1 cellular context compared by ENCODE assay signal in genomic region chr20:38926142-38926933, GRCh38.
TF ChIP-seq lines count a peak whose summit lies in the region.

Gene FAM83D (plus strand): TSS chr20:38926417. CDS start chr20:38926443, 26 bp downstream.

TF ChIP-seq in HepG2, 621 proteins besides CTCF, POLR2A, EP300 and RAD21 (continued from another document and continues in another):
- TF ChIP-seq RBFOX2 (IDR thresholded peaks at IDR 0.05; ENCODE audit: low read depth, low read length) = peak; percentile 99
- peak; percentile 95 for TF ChIP-seq MTF2 (CRISPR knock-in tag; IDR thresholded peaks at IDR 0.05; ENCODE audit: borderline replicate concordance)
- peak; percentile 92 for TF ChIP-seq EED (CRISPR knock-in tag; IDR thresholded peaks at IDR 0.05)
- peak; percentile 80 for TF ChIP-seq CENPT (CRISPR knock-in tag; IDR thresholded peaks at IDR 0.05; ENCODE audit: low read depth)
- TF ChIP-seq IKZF4 (CRISPR knock-in tag; IDR thresholded peaks at IDR 0.05; ENCODE audit: borderline replicate concordance, low read depth, not compliant biosample characterization) = peak; percentile 95
- no peak; the same call in 1 of the 2 replicates for TF ChIP-seq CHD4 (IDR thresholded peaks at IDR 0.05; ENCODE audit: borderline replicate concordance, low read length)
- TF ChIP-seq ZFP90 (CRISPR knock-in tag; IDR thresholded peaks at IDR 0.05; ENCODE audit: borderline replicate concordance) = peak; percentile 76; the same call in 1 of the 2 replicates
- TF ChIP-seq ZNF747 (CRISPR knock-in tag; IDR thresholded peaks at IDR 0.05; ENCODE audit: borderline replicate concordance) = peak; percentile 82; the same call in 1 of the 2 replicates
- TF ChIP-seq SRSF9 (IDR thresholded peaks at IDR 0.05; ENCODE audit: borderline replicate concordance, insufficient read depth, low read depth, low read length, poor library complexity, severe bottlenecking) = no peak
- TF ChIP-seq NR2F2 (IDR thresholded peaks at IDR 0.05; ENCODE audit: borderline replicate concordance, low read depth) = peak; percentile 22; the same call in 1 of the 2 replicates
- no peak for TF ChIP-seq TCF7 (IDR thresholded peaks at IDR 0.05; ENCODE audit: low read depth)
- TF ChIP-seq XRCC5 (optimal IDR thresholded peaks at IDR 0.05; ENCODE audit: low read length) = peak; percentile 99
- TF ChIP-seq TBL1XR1 (IDR thresholded peaks at IDR 0.05; ENCODE audit: borderline replicate concordance, low read length, partially characterized antibody) = peak; percentile 29
- TF ChIP-seq KIAA2018 (CRISPR knock-in tag; IDR thresholded peaks at IDR 0.05; ENCODE audit: borderline replicate concordance) = peak; percentile 75; the same call in 1 of the 2 replicates
- no peak for TF ChIP-seq EZH2 (conservative IDR thresholded peaks at IDR 0.05; ENCODE audit: low read depth, low read length)
- TF ChIP-seq FOXJ3 (CRISPR knock-in tag; IDR thresholded peaks at IDR 0.05; ENCODE audit: borderline replicate concordance) = peak; percentile 11; the same call in 1 of the 2 replicates
- TF ChIP-seq KDM5B (CRISPR knock-in tag; IDR thresholded peaks at IDR 0.05; ENCODE audit: borderline replicate concordance) = peak; percentile 99
- no peak for TF ChIP-seq ZNF652 (CRISPR knock-in tag; IDR thresholded peaks at IDR 0.05; ENCODE audit: borderline replicate concordance, low read depth)
- TF ChIP-seq ZNF720 (CRISPR knock-in tag; IDR thresholded peaks at IDR 0.05) = 0 out of 2 replicates have a peak, but pooled peaks have one; percentile 75
- TF ChIP-seq, protein P1, sequence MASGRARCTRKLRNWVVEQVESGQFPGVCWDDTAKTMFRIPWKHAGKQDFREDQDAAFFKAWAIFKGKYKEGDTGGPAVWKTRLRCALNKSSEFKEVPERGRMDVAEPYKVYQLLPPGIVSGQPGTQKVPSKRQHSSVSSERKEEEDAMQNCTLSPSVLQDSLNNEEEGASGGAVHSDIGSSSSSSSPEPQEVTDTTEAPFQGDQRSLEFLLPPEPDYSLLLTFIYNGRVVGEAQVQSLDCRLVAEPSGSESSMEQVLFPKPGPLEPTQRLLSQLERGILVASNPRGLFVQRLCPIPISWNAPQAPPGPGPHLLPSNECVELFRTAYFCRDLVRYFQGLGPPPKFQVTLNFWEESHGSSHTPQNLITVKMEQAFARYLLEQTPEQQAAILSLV (CRISPR knock-in tag; IDR thresholded peaks at IDR 0.05; ENCODE audit: borderline replicate concordance) = 0 out of 2 replicates have a peak, but pooled peaks have one; percentile 19
- peak; percentile 87; the same call in 1 of the 2 replicates for TF ChIP-seq RFXAP (CRISPR knock-in tag; IDR thresholded peaks at IDR 0.05; ENCODE audit: borderline replicate concordance)
- TF ChIP-seq ZNF850 (CRISPR knock-in tag; conservative IDR thresholded peaks at IDR 0.05) = 0 out of 2 replicates have a peak, but pooled peaks have one; percentile 80
- 0 out of 2 replicates have a peak, but pooled peaks have one; percentile 63 for TF ChIP-seq ZNF552 (CRISPR knock-in tag; IDR thresholded peaks at IDR 0.05; ENCODE audit: borderline replicate concordance)
- TF ChIP-seq ZNF775 (CRISPR knock-in tag; IDR thresholded peaks at IDR 0.05; ENCODE audit: borderline replicate concordance) = peak; percentile 72
- peak; percentile 23; the same call in 1 of the 2 replicates for TF ChIP-seq ZBTB49 (CRISPR knock-in tag; IDR thresholded peaks at IDR 0.05; ENCODE audit: borderline replicate concordance)
- TF ChIP-seq PITX1 (CRISPR knock-in tag; IDR thresholded peaks at IDR 0.05) = peak; percentile 94
- TF ChIP-seq ZNF124 (CRISPR knock-in tag; IDR thresholded peaks at IDR 0.05) = peak; percentile 72; the same call in 1 of the 2 replicates
- peak; percentile 95 for TF ChIP-seq ZNF784 (CRISPR knock-in tag; IDR thresholded peaks at IDR 0.05; ENCODE audit: borderline replicate concordance)
- no peak; the same call in 1 of the 2 replicates for TF ChIP-seq JDP2 (CRISPR knock-in tag; IDR thresholded peaks at IDR 0.05; ENCODE audit: borderline replicate concordance)
- TF ChIP-seq MAF1 (CRISPR knock-in tag; IDR thresholded peaks at IDR 0.05; ENCODE audit: borderline replicate concordance) = 0 out of 2 replicates have a peak, but pooled peaks have one; percentile 60
- peak; percentile 98 for TF ChIP-seq NRL (CRISPR knock-in tag; IDR thresholded peaks at IDR 0.05; ENCODE audit: borderline replicate concordance)
- peak; percentile 1 for TF ChIP-seq FOXA3 (CRISPR knock-in tag; IDR thresholded peaks at IDR 0.05)
- TF ChIP-seq ZFP36L2 (CRISPR knock-in tag; IDR thresholded peaks at IDR 0.05) = 0 out of 2 replicates have a peak, but pooled peaks have one; percentile 20
- TF ChIP-seq HIVEP1 (CRISPR knock-in tag; IDR thresholded peaks at IDR 0.05) = peak; percentile 66
- no peak; the same call in 1 of the 2 replicates for TF ChIP-seq JUNB (CRISPR knock-in tag; IDR thresholded peaks at IDR 0.05; ENCODE audit: borderline replicate concordance)
- peak; percentile 100 for TF ChIP-seq SIN3A (IDR thresholded peaks at IDR 0.05; ENCODE audit: borderline replicate concordance, low read depth, low read length)
- peak; percentile 32; the same call in 1 of the 2 replicates for TF ChIP-seq ZNF329 (CRISPR knock-in tag; IDR thresholded peaks at IDR 0.05; ENCODE audit: low read depth)
- peak; percentile 98 for TF ChIP-seq ZNF407 (CRISPR knock-in tag; IDR thresholded peaks at IDR 0.05; ENCODE audit: not compliant biosample characterization)
- peak; percentile 49 for TF ChIP-seq FOSL2 (CRISPR knock-in tag; IDR thresholded peaks at IDR 0.05)
- TF ChIP-seq MIER2 (CRISPR knock-in tag; IDR thresholded peaks at IDR 0.05) = no peak; the same call in none of the 2 replicates
- TF ChIP-seq ZNF136 (CRISPR knock-in tag; IDR thresholded peaks at IDR 0.05; ENCODE audit: low read depth) = peak; percentile 36; the same call in 1 of the 2 replicates
